ENCODE assay signal across 12 cellular contexts in the genomic region with DNA sequence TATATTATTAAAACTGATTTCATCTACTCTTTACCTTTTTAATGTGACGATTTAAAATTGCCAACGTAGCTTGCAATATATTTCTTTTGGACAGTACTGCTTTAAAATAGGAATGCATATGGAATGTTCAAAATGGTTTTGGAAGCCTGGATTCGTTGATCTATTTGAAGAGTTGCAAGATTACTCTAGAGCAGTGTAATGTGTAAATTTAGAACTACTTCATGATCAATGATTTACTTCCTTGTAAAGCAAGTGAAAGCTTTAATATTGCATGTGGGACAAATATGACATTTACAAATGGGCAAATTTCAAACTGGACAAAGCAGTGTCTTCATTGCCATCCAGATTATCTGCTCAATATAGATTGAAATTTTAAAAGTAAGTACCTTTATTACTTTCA.
"Had no signal": no experiment of that assay in that cellular context is flagged by ENCODE, and none has a peak within 500 bp of the region (broad histone marks: within the 10 kb centered on the region; RNA-seq: fewer than 3 reads in every experiment).

No MANE protein-coding gene starts in this region.

- H3K4me3 Mint-ChIP-seq: activated CD4-positive, alpha-beta memory T cell treated with anti-CD3 and anti-CD28 coated beads for 36 hours; activated naive CD4-positive, alpha-beta T cell treated with anti-CD3 and anti-CD28 coated beads for 36 hours; activated T-helper 1 cell treated with anti-CD3 and anti-CD28 coated beads, Interleukin-12 subunit alpha, Interleukin-12 subunit beta, Interleukin-2, Interleukin-4 antibody, amounts not matched to agents 30 ng/mL and 10 ng/mL and 1 ng/mL, durations not matched to agents 14 hours and 24 hours and 36 hours had no signal

- DNase-seq: activated CD4-positive, alpha-beta memory T cell treated with anti-CD3 and anti-CD28 coated beads for 36 hours; activated CD4-positive, CD25-positive, alpha-beta regulatory T cell treated with anti-CD3 and anti-CD28 coated beads, Interleukin-2, amount 50 U/mL, for 72 hours; activated naive CD4-positive, alpha-beta T cell treated with anti-CD3 and anti-CD28 coated beads for 36 hours; adrenal gland; colonic mucosa; effector CD8-positive, alpha-beta T cell; heart right ventricle; kidney; nucleus accumbens; stimulated activated CD4-positive, alpha-beta T cell treated with anti-CD3 and anti-CD28 coated beads, Interleukin-4, amount 100 ng/mL, for 4 hours had no signal

- H3K27me3 Mint-ChIP-seq: activated CD4-positive, alpha-beta memory T cell treated with anti-CD3 and anti-CD28 coated beads for 36 hours had no signal

- FAIRE-seq: frontal cortex, kidney had no signal

- ATAC-seq: heart right ventricle had no signal

- H3K9me3 Mint-ChIP-seq: activated CD4-positive, alpha-beta memory T cell treated with anti-CD3 and anti-CD28 coated beads for 36 hours; activated naive CD4-positive, alpha-beta T cell treated with anti-CD3 and anti-CD28 coated beads for 36 hours had no signal

- H3K27ac Mint-ChIP-seq: activated CD4-positive, alpha-beta memory T cell treated with anti-CD3 and anti-CD28 coated beads for 36 hours; activated naive CD4-positive, alpha-beta T cell treated with anti-CD3 and anti-CD28 coated beads for 36 hours had no signal

- H3K36me3 Mint-ChIP-seq: activated CD4-positive, alpha-beta memory T cell treated with anti-CD3 and anti-CD28 coated beads for 36 hours had no signal
